23 cellular contexts compared by ENCODE assay signal in genomic region chr18:74141638-74142037, GRCh38. TPM values are rescaled to one million over a fixed set of nuclear protein-coding genes. Genes with fewer than 3 reads are reported as not detected.
"Had no signal": no experiment of that assay in that cellular context is flagged by ENCODE, and none has a peak within 500 bp of the region (broad histone marks: within the 10 kb centered on the region; RNA-seq: fewer than 3 reads in every experiment).

No MANE protein-coding gene starts in this region.

- ATAC-seq: activated CD8-positive, alpha-beta memory T cell treated with anti-CD3 and anti-CD28 coated beads, Interleukin-2, amount 10 ng/mL, durations not matched to agents 7 days and 5 days; activated CD8-positive, alpha-beta T cell treated with anti-CD3 and anti-CD28 coated beads for 36 hours; body of pancreas; gastroesophageal sphincter; left cardiac atrium had no signal

- H3K4me1 ChIP-seq: body of pancreas had no signal

- H3K36me3 ChIP-seq: esophagus squamous epithelium, gastroesophageal sphincter, sigmoid colon, thoracic aorta, vagina had no signal

- H3K27me3 ChIP-seq: body of pancreas, esophagus squamous epithelium, sigmoid colon, vagina had no signal

- H3K4me3 ChIP-seq: body of pancreas, esophagus squamous epithelium, gastroesophageal sphincter, sigmoid colon, thoracic aorta, vagina had no signal

- DNase-seq: activated CD4-positive, alpha-beta T cell treated with anti-CD3 and anti-CD28 coated beads, Interleukin-2, amount 10 ng/mL, durations not matched to agents 7 days and 5 days; activated CD4-positive, CD25-positive, alpha-beta regulatory T cell treated with anti-CD3 and anti-CD28 coated beads, Interleukin-2, amount 50 U/mL, for 72 hours; activated CD8-positive, alpha-beta memory T cell treated with anti-CD3 and anti-CD28 coated beads, Interleukin-2, amount 10 ng/mL, durations not matched to agents 7 days and 5 days; activated CD8-positive, alpha-beta T cell treated with anti-CD3 and anti-CD28 coated beads for 36 hours; activated effector memory CD4-positive, alpha-beta T cell treated with anti-CD3 and anti-CD28 coated beads, Interleukin-2, amount 50 U/mL, for 16 hours; activated naive CD4-positive, alpha-beta T cell treated with anti-CD3 and anti-CD28 coated beads, Interleukin-2, amount 10 ng/mL, durations not matched to agents 7 days and 5 days; activated T-cell treated with anti-CD3 and anti-CD28 coated beads for 4 hours; amygdala; body of pancreas; dermis blood vessel endothelial cell; effector memory CD4-positive, alpha-beta T cell; esophagus squamous epithelium; hypothalamus; left cardiac atrium; occipital lobe; posterior cingulate gyrus; sigmoid colon; stimulated activated CD4-positive, alpha-beta T cell treated with anti-CD3 and anti-CD28 coated beads, Interleukin-4, amount 100 ng/mL, for 1 hour; stimulated activated naive CD4-positive, alpha-beta T cell had no signal

- H3K27ac ChIP-seq: body of pancreas, esophagus squamous epithelium, gastroesophageal sphincter, sigmoid colon, thoracic aorta, vagina, VCaP had no signal

- H3K9me3 ChIP-seq: body of pancreas, esophagus squamous epithelium, gastroesophageal sphincter, sigmoid colon, thoracic aorta, vagina had no signal

RNA-seq across cellular contexts. Expression of gene FBXO15, which starts 6.0 kb away (rescaled TPM):
- total RNA-seq: vagina had no signal
